18 cellular contexts compared by ENCODE assay signal in genomic region chr2:74048843-74049519, GRCh38.
DNase-seq lines count a peak whose midpoint lies in the region; ATAC-seq and TF ChIP-seq lines count a peak whose summit lies in the region.
"Had no signal": no experiment of that assay in that cellular context is flagged by ENCODE, and none has a peak within 500 bp of the region (broad histone marks: within the 10 kb centered on the region; RNA-seq: fewer than 3 reads in every experiment).

No MANE protein-coding gene starts in this region.

- POLR2A ChIA-PET in CD8-positive, alpha-beta T cell (lab: Charles Lee) = no interaction called here

- H3K4me3 ChIP-seq in CD8-positive, alpha-beta T cell (ENCODE audit: low read depth, low read length) = no peak overlapping the region
- H3K4me3 ChIP-seq: GM12878, left lung had no signal

- no peak for ATAC-seq in CD8-positive, alpha-beta T cell
- ATAC-seq in central memory CD8-positive, alpha-beta T cell (replicated peaks; ENCODE audit: extremely low read depth, poor library complexity, severe bottlenecking) = no peak
- ATAC-seq in HG02798 (IDR thresholded peaks at IDR 0.05; ENCODE audit: poor library complexity, unreplicated experiment) = no peak
- ATAC-seq: GM12878, Right ventricle myocardium inferior had no signal

- peak overlapping the region; percentile 65 for H3K27ac Mint-ChIP-seq in CD8-positive, alpha-beta T cell
- H3K27ac Mint-ChIP-seq in HFFc6 (peak overlapping the region; percentile 1; the same call in 1 of the 2 replicates), osteocyte (ENCODE audit: unreplicated experiment) (no peak overlapping the region)
- H3K27ac Mint-ChIP-seq in central memory CD8-positive, alpha-beta T cell (ENCODE audit: low read depth) = peak overlapping the region; percentile 61
- H3K27ac Mint-ChIP-seq: T-helper 1 cell treated with Interleukin-12 subunit alpha and Interleukin-12 subunit beta and Interleukin-4 antibody, amounts not matched to agents 30 μg/mL and 1 μg/mL, for 36 hours had no signal

- DNase-seq in CD8-positive, alpha-beta T cell = no peak
- no peak for DNase-seq in HFFc6
- DNase-seq in central memory CD8-positive, alpha-beta T cell (ENCODE audit: low spot score in 2 of 2) = no peak
- peak; percentile 73 for DNase-seq in osteocyte (ENCODE audit: extremely low spot score, unreplicated experiment)
- DNase-seq in NCI-H510A treated with DMSO at 0.1 percent for 48 hours (lab: John Stamatoyannopoulos, UW) = no peak
- no peak for DNase-seq in NCI-H226
- DNase-seq: GDM1; HCEC 1CT; left lung; NCI-H2029 treated with DMSO at 0.1 percent for 48 hours; NCI-H526; occipital lobe; stimulated activated CD4-positive, alpha-beta T cell treated with anti-CD3 and anti-CD28 coated beads, Interleukin-1b, Interleukin-23, amount 100 ng/mL, for 48 hours had no signal

- CTCF ChIA-PET in CD8-positive, alpha-beta T cell (lab: Charles Lee) = interaction anchor here (1.0 to 1.1 kb wide), 2 partner anchors 9 to 73 kb away, joined by 4 to 5 read pairs; no protein-coding TSS in a partner anchor

- no peak overlapping the region for H3K4me3 Mint-ChIP-seq in CD8-positive, alpha-beta T cell
- H3K4me3 Mint-ChIP-seq in HFFc6 (no peak overlapping the region), osteocyte (ENCODE audit: unreplicated experiment) (no peak overlapping the region)
- H3K4me3 Mint-ChIP-seq in central memory CD8-positive, alpha-beta T cell = no peak overlapping the region
- H3K4me3 Mint-ChIP-seq: IgD-negative memory B cell; T-helper 1 cell treated with Interleukin-12 subunit alpha and Interleukin-12 subunit beta and Interleukin-4 antibody, amounts not matched to agents 30 μg/mL and 1 μg/mL, for 36 hours had no signal

- H3K36me3 ChIP-seq in CD8-positive, alpha-beta T cell (ENCODE audit: insufficient read depth, low read length) = peaks cover 16% of the 10 kb centered on the region

- peaks cover 46% of the 10 kb centered on the region for H3K4me1 Mint-ChIP-seq in CD8-positive, alpha-beta T cell (ENCODE audit: low read depth)
- H3K4me1 Mint-ChIP-seq in HFFc6 (ENCODE audit: low read depth) (peaks cover 11% of the 10 kb centered on the region), osteocyte (ENCODE audit: unreplicated experiment) (peaks cover 28% of the 10 kb centered on the region)
- peaks cover 32% of the 10 kb centered on the region for H3K4me1 Mint-ChIP-seq in central memory CD8-positive, alpha-beta T cell

- H3K27me3 Mint-ChIP-seq in CD8-positive, alpha-beta T cell (ENCODE audit: low read depth) = no peaks in the 10 kb centered on the region
- H3K27me3 Mint-ChIP-seq in HFFc6 (ENCODE audit: insufficient read depth) (peaks cover 2% of the 10 kb centered on the region; the same call in 1 of the 2 replicates), osteocyte (ENCODE audit: unreplicated experiment) (no peaks in the 10 kb centered on the region)
- no peaks in the 10 kb centered on the region for H3K27me3 Mint-ChIP-seq in central memory CD8-positive, alpha-beta T cell
- H3K27me3 Mint-ChIP-seq: IgD-negative memory B cell had no signal

- no peak for TF ChIP-seq CTCF in CD8-positive, alpha-beta T cell (IDR thresholded peaks at IDR 0.05)
- no peak for TF ChIP-seq CTCF in HFFc6 (IDR thresholded peaks at IDR 0.05)
- no peak for TF ChIP-seq CTCF in osteocyte (IDR thresholded peaks at IDR 0.05)

- H3K27me3 ChIP-seq in CD8-positive, alpha-beta T cell (ENCODE audit: insufficient read depth, low read length) = no peaks in the 10 kb centered on the region
- H3K27me3 ChIP-seq: left lung had no signal

- H3K27ac ChIP-seq in CD8-positive, alpha-beta T cell (ENCODE audit: low read depth, low read length) = no peak overlapping the region
- H3K27ac ChIP-seq: left lung had no signal

- intact Hi-C loops in CD8-positive, alpha-beta T cell (cut with DNase I, micrococcal nuclease) = no loop called here

- H3K4me1 ChIP-seq in CD8-positive, alpha-beta T cell (ENCODE audit: insufficient read depth, low read length) = peaks cover 19% of the 10 kb centered on the region
- H3K4me1 ChIP-seq: left lung had no signal

- H3K9me3 Mint-ChIP-seq in CD8-positive, alpha-beta T cell = no peaks in the 10 kb centered on the region
- H3K9me3 Mint-ChIP-seq in HFFc6 (no peaks in the 10 kb centered on the region), osteocyte (ENCODE audit: unreplicated experiment) (no peaks in the 10 kb centered on the region)
- no peaks in the 10 kb centered on the region for H3K9me3 Mint-ChIP-seq in central memory CD8-positive, alpha-beta T cell
- H3K9me3 Mint-ChIP-seq: IgD-negative memory B cell; T-helper 1 cell treated with Interleukin-12 subunit alpha and Interleukin-12 subunit beta and Interleukin-4 antibody, amounts not matched to agents 30 μg/mL and 1 μg/mL, for 36 hours had no signal

- peaks cover 40% of the 10 kb centered on the region for H3K36me3 Mint-ChIP-seq in CD8-positive, alpha-beta T cell
- H3K36me3 Mint-ChIP-seq in HFFc6 (ENCODE audit: low read depth) (0 out of 2 replicates have a peak, but pooled peaks cover 5% of the 10 kb centered on the region), osteocyte (ENCODE audit: unreplicated experiment) (peaks cover 22% of the 10 kb centered on the region)
- H3K36me3 Mint-ChIP-seq in central memory CD8-positive, alpha-beta T cell (ENCODE audit: insufficient read depth) = peaks cover 11% of the 10 kb centered on the region

- H3K9me3 ChIP-seq in CD8-positive, alpha-beta T cell (ENCODE audit: low read length) = no peaks in the 10 kb centered on the region
- H3K9me3 ChIP-seq: left lung had no signal
